In genomic region chr12:65155784-65156183, GRCh38 we compare ENCODE assay signal across 11 cellular contexts. TPM values are rescaled to one million over a fixed set of nuclear protein-coding genes. Genes with fewer than 3 reads are reported as not detected.
DNase-seq lines count a peak whose midpoint lies in the region; ATAC-seq and TF ChIP-seq lines count a peak whose summit lies in the region.
"Had no signal": no experiment of that assay in that cellular context is flagged by ENCODE, and none has a peak within 500 bp of the region (broad histone marks: within the 10 kb centered on the region; RNA-seq: fewer than 3 reads in every experiment).

No MANE protein-coding gene starts in this region.

- H3K27me3 Mint-ChIP-seq in activated CD4-positive, alpha-beta T cell treated with anti-CD3 and anti-CD28 coated beads, Interleukin-2, amount 10 ng/mL, durations not matched to agents 7 days and 5 days, result peaks cover 24% of the 10 kb centered on the region
- no peaks in the 10 kb centered on the region for H3K27me3 Mint-ChIP-seq in endothelial cell (ENCODE audit: unreplicated experiment)

- H3K27me3 ChIP-seq in Loucy (ENCODE audit: insufficient read depth, low read length, poor library complexity, severe bottlenecking) (no peaks in the 10 kb centered on the region), vagina (no peaks in the 10 kb centered on the region)

- no peak overlapping the region for H3K9ac ChIP-seq in Loucy (ENCODE audit: low read depth, low read length, poor library complexity, severe bottlenecking)

- H3K4me1 Mint-ChIP-seq in activated CD4-positive, alpha-beta T cell treated with anti-CD3 and anti-CD28 coated beads, Interleukin-2, amount 10 ng/mL, durations not matched to agents 7 days and 5 days, result peaks cover 20% of the 10 kb centered on the region
- no peaks in the 10 kb centered on the region for H3K4me1 Mint-ChIP-seq in endothelial cell (ENCODE audit: unreplicated experiment)

- TF ChIP-seq CTCF in Loucy (conservative IDR thresholded peaks at IDR 0.05; ENCODE audit: low read length) (no peak), vagina (IDR thresholded peaks at IDR 0.05) (no peak), endothelial cell (IDR thresholded peaks at IDR 0.05; ENCODE audit: unreplicated experiment) (no peak)

- POLR2A ChIA-PET in activated CD4-positive, alpha-beta T cell treated with anti-CD3 and anti-CD28 coated beads, Interleukin-2, amount 10 ng/mL, durations not matched to agents 7 days and 5 days (lab: Charles Lee), result interaction anchor here (0.7 to 1.4 kb wide), 2 partner anchors 13 to 1126 kb away, joined by 3 to 25 read pairs; partner anchors contain the start of gene LEMD3

- no peak overlapping the region for H3K27ac ChIP-seq in vagina

- H2AFZ ChIP-seq in Loucy (ENCODE audit: low read length), result peak overlapping the region; percentile 83; the same call in 1 of the 2 replicates

- peak overlapping the region; percentile 86 for H3K27ac Mint-ChIP-seq in activated CD4-positive, alpha-beta T cell treated with anti-CD3 and anti-CD28 coated beads, Interleukin-2, amount 10 ng/mL, durations not matched to agents 7 days and 5 days
- no peak overlapping the region for H3K27ac Mint-ChIP-seq in endothelial cell (ENCODE audit: unreplicated experiment)

- H3K9me2 ChIP-seq in Loucy (replicated peaks; ENCODE audit: low read depth, low read length), result no peaks in the 10 kb centered on the region

- peaks cover 7% of the 10 kb centered on the region for H3K9me3 Mint-ChIP-seq in activated CD4-positive, alpha-beta T cell treated with anti-CD3 and anti-CD28 coated beads, Interleukin-2, amount 10 ng/mL, durations not matched to agents 7 days and 5 days
- H3K9me3 Mint-ChIP-seq in endothelial cell (ENCODE audit: unreplicated experiment), result no peaks in the 10 kb centered on the region

- ATAC-seq in HG02623 (IDR thresholded peaks at IDR 0.05; ENCODE audit: unreplicated experiment), result peak; percentile 27
- ATAC-seq: esophagus mucosa, left cardiac atrium had no signal

- peak overlapping the region; percentile 8 for H3K4me3 Mint-ChIP-seq in activated CD4-positive, alpha-beta T cell treated with anti-CD3 and anti-CD28 coated beads, Interleukin-2, amount 10 ng/mL, durations not matched to agents 7 days and 5 days
- no peak overlapping the region for H3K4me3 Mint-ChIP-seq in endothelial cell (ENCODE audit: unreplicated experiment)

- intact Hi-C loops in vagina (cut with DNase I), result no loop called here

- CTCF ChIA-PET in activated CD4-positive, alpha-beta T cell treated with anti-CD3 and anti-CD28 coated beads, Interleukin-2, amount 10 ng/mL, durations not matched to agents 7 days and 5 days (lab: Charles Lee), result interaction anchor here (1.4 to 3.9 kb wide), 2 partner anchors 13 to 31 kb away, joined by 5 to 23 read pairs; partner anchors contain the start of gene LEMD3

- peaks cover 9% of the 10 kb centered on the region for H3K36me3 Mint-ChIP-seq in activated CD4-positive, alpha-beta T cell treated with anti-CD3 and anti-CD28 coated beads, Interleukin-2, amount 10 ng/mL, durations not matched to agents 7 days and 5 days (ENCODE audit: low read depth)
- no peaks in the 10 kb centered on the region for H3K36me3 Mint-ChIP-seq in endothelial cell (ENCODE audit: low read depth, unreplicated experiment)

- H3F3A ChIP-seq in Loucy (ENCODE audit: low read depth), result no peaks in the 10 kb centered on the region

- H3K4me3 ChIP-seq in Loucy (ENCODE audit: low read length, poor library complexity, severe bottlenecking) (no peak overlapping the region), vagina (no peak overlapping the region)

- H3K36me3 ChIP-seq in Loucy (ENCODE audit: insufficient read depth, low read length) (no peaks in the 10 kb centered on the region), vagina (no peaks in the 10 kb centered on the region)

- peak overlapping the region; percentile 61 for H3K4me2 ChIP-seq in Loucy (ENCODE audit: low read depth, low read length, poor library complexity, severe bottlenecking)

- no peak for TF ChIP-seq POLR2A in vagina (IDR thresholded peaks at IDR 0.05)

- H3K4me1 ChIP-seq in Loucy (ENCODE audit: insufficient read depth, low read length, poor library complexity, severe bottlenecking) (peaks cover 28% of the 10 kb centered on the region), vagina (no peaks in the 10 kb centered on the region)

- no peaks in the 10 kb centered on the region for H4K20me1 ChIP-seq in Loucy (ENCODE audit: insufficient read depth, low read length, poor library complexity, severe bottlenecking)

- H3K9me3 ChIP-seq in Loucy (ENCODE audit: insufficient read depth, low read depth, low read length), result no peaks in the 10 kb centered on the region
- H3K9me3 ChIP-seq in vagina, result no peaks in the 10 kb centered on the region

- no peaks in the 10 kb centered on the region for H3K79me2 ChIP-seq in Loucy (ENCODE audit: insufficient read depth, low read length)

- no peak for DNase-seq in activated CD4-positive, alpha-beta T cell treated with anti-CD3 and anti-CD28 coated beads, Interleukin-2, amount 10 ng/mL, durations not matched to agents 7 days and 5 days
- no peak for DNase-seq in activated CD4-positive, alpha-beta T cell treated with anti-CD3 and anti-CD28 coated beads for 1 hour
- peak; percentile 28 for DNase-seq in stimulated activated CD8-positive, alpha-beta memory T cell treated with anti-CD3 and anti-CD28 coated beads, Interleukin-4, amount 100 ng/mL, for 48 hours
- DNase-seq in AG08396 (ENCODE audit: low spot score), result no peak
- no peak for DNase-seq in vagina (ENCODE audit: extremely low spot score in 2 of 2)
- no peak for DNase-seq in endothelial cell (ENCODE audit: low spot score)
- DNase-seq: left cardiac atrium, SW 1271 had no signal

RNA-seq across cellular contexts. Expression of gene LEMD3, which starts 13.6 kb away (rescaled TPM):
- total RNA-seq in activated CD4-positive, alpha-beta T cell treated with anti-CD3 and anti-CD28 coated beads, Interleukin-2, amount 10 ng/mL, durations not matched to agents 7 days and 5 days, result 10 to 100 TPM; 28.5 to 30.9 TPM
- total RNA-seq in vagina, result 35.8 TPM
- 22.1 TPM for total RNA-seq in endothelial cell (ENCODE audit: unreplicated experiment)

RNA-seq across cellular contexts. Expression of gene WIF1, which starts 34.7 kb away (rescaled TPM):
- not detected for total RNA-seq in activated CD4-positive, alpha-beta T cell treated with anti-CD3 and anti-CD28 coated beads, Interleukin-2, amount 10 ng/mL, durations not matched to agents 7 days and 5 days
- total RNA-seq in vagina (27.3 TPM), endothelial cell (ENCODE audit: unreplicated experiment) (not detected)

Comparison
In these comparisons a context has a peak if more than half of its experiments do, and no peak if none do; other contexts are left out.
1. RNA of gene WIF1, which starts 34.7 kb away (total RNA-seq): 27.3 TPM in vagina (single experiment); not detected in activated CD4-positive, alpha-beta T cell treated with anti-CD3 and anti-CD28 coated beads, Interleukin-2, amount 10 ng/mL, durations not matched to agents 7 days and 5 days and not detected in endothelial cell (single experiment); every median in the first group is over 10 times any median in the second.